Comparison of ENCODE assay signal across 29 cellular contexts in the genomic region with DNA sequence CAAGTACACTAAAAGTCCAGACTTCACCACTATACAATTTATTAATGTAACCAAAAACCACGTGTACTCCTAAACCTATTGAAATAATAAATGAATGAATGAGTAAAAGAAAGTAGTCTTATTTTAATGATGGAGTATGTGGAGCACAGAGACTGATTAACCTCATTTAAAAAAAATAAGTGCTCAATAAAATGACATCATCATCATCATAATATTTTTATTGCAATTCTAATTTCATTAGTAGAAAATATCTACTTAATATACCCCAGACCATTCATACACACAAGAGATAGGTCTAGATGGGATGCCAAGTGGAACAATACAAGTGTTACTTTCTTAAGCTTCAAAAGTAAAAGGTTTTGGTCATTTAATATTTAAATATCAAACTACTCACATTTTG.
"Had no signal": no experiment of that assay in that cellular context is flagged by ENCODE, and none has a peak within 500 bp of the region (broad histone marks: within the 10 kb centered on the region; RNA-seq: fewer than 3 reads in every experiment).

No MANE protein-coding gene starts in this region.

- H3K4me3 ChIP-seq: body of pancreas, breast epithelium had no signal

- ATAC-seq: activated CD8-positive, alpha-beta T cell treated with anti-CD3 and anti-CD28 coated beads for 36 hours; activated naive CD8-positive, alpha-beta T cell treated with anti-CD3 and anti-CD28 coated beads, Interleukin-2, amount 50 U/mL, for 24 hours; activated T-cell treated with anti-CD3 and anti-CD28 coated beads, Interleukin-2, amount 50 U/mL, for 4 hours; activated T-cell treated with anti-CD3 and anti-CD28 coated beads, Interleukin-2, amount 50 U/mL, for 72 hours; activated T-helper 17 cell treated with anti-CD3 and anti-CD28 coated beads, Interleukin-2, amount 50 U/mL, for 72 hours; body of pancreas had no signal

- DNase-seq: activated B cell treated with CpG ODN at 0.5 μM for 24 hours; activated CD4-positive, alpha-beta memory T cell treated with anti-CD3 and anti-CD28 coated beads for 36 hours; activated CD4-positive, alpha-beta T cell treated with anti-CD3 and anti-CD28 coated beads for 4 hours; activated CD4-positive, alpha-beta T cell treated with anti-CD3 and anti-CD28 coated beads, Interleukin-2, amount 10 ng/mL, durations not matched to agents 24 days and 14 days; activated CD4-positive, alpha-beta T cell treated with anti-CD3 and anti-CD28 coated beads, Interleukin-2, amount 50 U/mL, for 1 hour; activated CD4-positive, alpha-beta T cell treated with anti-CD3 and anti-CD28 coated beads, Interleukin-2, amount 50 U/mL, for 4 hours; activated CD4-positive, CD25-positive, alpha-beta regulatory T cell treated with anti-CD3 and anti-CD28 coated beads, Interleukin-2, amount 50 U/mL, for 72 hours; activated CD8-positive, alpha-beta memory T cell treated with anti-CD3 and anti-CD28 coated beads, Interleukin-2, amount 50 U/mL, for 4 hours; activated CD8-positive, alpha-beta T cell treated with anti-CD3 and anti-CD28 coated beads for 36 hours; activated gamma-delta T cell; activated naive CD4-positive, alpha-beta T cell treated with anti-CD3 and anti-CD28 coated beads, Interleukin-2, amount 10 ng/mL, durations not matched to agents 7 days and 5 days; activated naive CD4-positive, alpha-beta T cell treated with Interleukin-2 at 50 U/mL for 16 hours; activated naive CD8-positive, alpha-beta T cell treated with anti-CD3 and anti-CD28 coated beads, Interleukin-2, amount 10 ng/mL, durations not matched to agents 7 days and 5 days; activated naive CD8-positive, alpha-beta T cell treated with anti-CD3 and anti-CD28 coated beads, Interleukin-2, amount 50 U/mL, for 24 hours; activated T-cell treated with anti-CD3 and anti-CD28 coated beads for 4 hours; activated T-cell treated with anti-CD3 and anti-CD28 coated beads, Interleukin-2, amount 50 U/mL, for 1 hour; activated T-cell treated with anti-CD3 and anti-CD28 coated beads, Interleukin-2, amount 50 U/mL, for 4 hours; activated T-cell treated with anti-CD3 and anti-CD28 coated beads, Interleukin-2, amount 50 U/mL, for 72 hours; aorta; body of pancreas; brain microvascular endothelial cell; central memory CD4-positive, alpha-beta T cell; T-helper 1 cell; T-helper 2 cell; T-helper 9 cell had no signal

- H3K27ac ChIP-seq: body of pancreas, brain microvascular endothelial cell, breast epithelium, VCaP had no signal

- H3K9me3 ChIP-seq: body of pancreas, breast epithelium had no signal

- H3K36me3 ChIP-seq: brain microvascular endothelial cell, breast epithelium had no signal

- FAIRE-seq: TTC549 had no signal

- H3K4me1 ChIP-seq: body of pancreas, breast epithelium had no signal

- H3K27me3 ChIP-seq: body of pancreas, brain microvascular endothelial cell had no signal
